1 cellular context compared by ENCODE assay signal in the genomic region with DNA sequence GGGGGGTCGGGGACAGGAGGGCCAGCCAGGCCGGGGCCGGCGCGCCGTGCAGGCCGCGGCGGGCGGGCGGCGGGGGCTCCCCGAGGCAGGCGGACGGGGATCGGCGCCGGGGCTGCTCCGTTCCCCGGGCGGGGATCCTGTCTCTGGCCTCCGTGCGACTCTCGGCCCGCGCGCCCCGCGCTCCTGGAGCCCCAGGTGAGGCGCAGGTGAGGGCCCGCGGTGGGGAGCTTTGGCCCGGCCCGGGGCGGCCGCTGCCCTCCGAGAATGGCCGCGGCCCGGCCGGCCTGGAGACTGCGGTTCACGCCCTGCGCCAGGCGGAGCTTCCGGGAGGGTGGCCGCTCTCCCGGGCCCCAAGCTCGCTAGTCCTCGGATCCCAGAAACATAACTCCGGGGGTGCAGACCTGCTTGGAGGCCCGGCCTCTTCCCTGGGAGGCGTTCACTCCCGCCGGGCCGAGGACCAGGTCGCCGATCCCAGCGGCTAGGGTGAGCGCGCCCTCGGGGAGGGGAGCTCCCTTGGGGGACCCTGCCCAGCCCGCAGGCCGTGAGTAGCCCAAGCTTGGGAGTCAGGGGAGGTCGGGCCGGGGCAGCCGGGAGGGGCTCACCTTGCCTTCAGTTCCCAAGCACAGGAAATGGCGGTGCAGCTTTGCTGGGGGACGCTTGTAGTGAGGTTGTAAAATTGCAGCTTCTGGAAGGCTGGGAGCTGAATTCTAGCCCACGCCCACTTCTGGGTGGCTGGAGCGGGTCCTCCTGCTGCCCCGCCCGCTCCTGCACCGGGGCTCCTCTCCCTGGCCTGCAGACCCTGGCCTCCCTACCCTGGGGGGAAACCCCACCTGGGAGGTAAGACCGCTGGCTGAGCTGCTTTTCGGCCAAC.
TF ChIP-seq lines count a peak whose summit lies in the region.

No MANE protein-coding gene starts in this region.

TF ChIP-seq in HepG2, 621 proteins besides CTCF, POLR2A, EP300 and RAD21 (continued from another document and continues in another):
- TF ChIP-seq, protein P1, sequence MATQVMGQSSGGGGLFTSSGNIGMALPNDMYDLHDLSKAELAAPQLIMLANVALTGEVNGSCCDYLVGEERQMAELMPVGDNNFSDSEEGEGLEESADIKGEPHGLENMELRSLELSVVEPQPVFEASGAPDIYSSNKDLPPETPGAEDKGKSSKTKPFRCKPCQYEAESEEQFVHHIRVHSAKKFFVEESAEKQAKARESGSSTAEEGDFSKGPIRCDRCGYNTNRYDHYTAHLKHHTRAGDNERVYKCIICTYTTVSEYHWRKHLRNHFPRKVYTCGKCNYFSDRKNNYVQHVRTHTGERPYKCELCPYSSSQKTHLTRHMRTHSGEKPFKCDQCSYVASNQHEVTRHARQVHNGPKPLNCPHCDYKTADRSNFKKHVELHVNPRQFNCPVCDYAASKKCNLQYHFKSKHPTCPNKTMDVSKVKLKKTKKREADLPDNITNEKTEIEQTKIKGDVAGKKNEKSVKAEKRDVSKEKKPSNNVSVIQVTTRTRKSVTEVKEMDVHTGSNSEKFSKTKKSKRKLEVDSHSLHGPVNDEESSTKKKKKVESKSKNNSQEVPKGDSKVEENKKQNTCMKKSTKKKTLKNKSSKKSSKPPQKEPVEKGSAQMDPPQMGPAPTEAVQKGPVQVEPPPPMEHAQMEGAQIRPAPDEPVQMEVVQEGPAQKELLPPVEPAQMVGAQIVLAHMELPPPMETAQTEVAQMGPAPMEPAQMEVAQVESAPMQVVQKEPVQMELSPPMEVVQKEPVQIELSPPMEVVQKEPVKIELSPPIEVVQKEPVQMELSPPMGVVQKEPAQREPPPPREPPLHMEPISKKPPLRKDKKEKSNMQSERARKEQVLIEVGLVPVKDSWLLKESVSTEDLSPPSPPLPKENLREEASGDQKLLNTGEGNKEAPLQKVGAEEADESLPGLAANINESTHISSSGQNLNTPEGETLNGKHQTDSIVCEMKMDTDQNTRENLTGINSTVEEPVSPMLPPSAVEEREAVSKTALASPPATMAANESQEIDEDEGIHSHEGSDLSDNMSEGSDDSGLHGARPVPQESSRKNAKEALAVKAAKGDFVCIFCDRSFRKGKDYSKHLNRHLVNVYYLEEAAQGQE (IDR thresholded peaks at IDR 0.05; ENCODE audit: borderline replicate concordance in 1 of 2, low read depth in 1 of 2, low read length in 2 of 2), result no peak
- TF ChIP-seq CENPX (CRISPR knock-in tag; IDR thresholded peaks at IDR 0.05), result no peak
- TF ChIP-seq ARNT (IDR thresholded peaks at IDR 0.05), result no peak
- no peak for TF ChIP-seq ZNF790 (CRISPR knock-in tag; IDR thresholded peaks at IDR 0.05; ENCODE audit: borderline replicate concordance)
- TF ChIP-seq, protein P2, sequence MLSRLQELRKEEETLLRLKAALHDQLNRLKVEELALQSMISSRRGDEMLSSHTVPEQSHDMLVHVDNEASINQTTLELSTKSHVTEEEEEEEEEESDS (CRISPR knock-in tag; IDR thresholded peaks at IDR 0.05; ENCODE audit: borderline replicate concordance), result no peak
- TF ChIP-seq, protein P3, sequence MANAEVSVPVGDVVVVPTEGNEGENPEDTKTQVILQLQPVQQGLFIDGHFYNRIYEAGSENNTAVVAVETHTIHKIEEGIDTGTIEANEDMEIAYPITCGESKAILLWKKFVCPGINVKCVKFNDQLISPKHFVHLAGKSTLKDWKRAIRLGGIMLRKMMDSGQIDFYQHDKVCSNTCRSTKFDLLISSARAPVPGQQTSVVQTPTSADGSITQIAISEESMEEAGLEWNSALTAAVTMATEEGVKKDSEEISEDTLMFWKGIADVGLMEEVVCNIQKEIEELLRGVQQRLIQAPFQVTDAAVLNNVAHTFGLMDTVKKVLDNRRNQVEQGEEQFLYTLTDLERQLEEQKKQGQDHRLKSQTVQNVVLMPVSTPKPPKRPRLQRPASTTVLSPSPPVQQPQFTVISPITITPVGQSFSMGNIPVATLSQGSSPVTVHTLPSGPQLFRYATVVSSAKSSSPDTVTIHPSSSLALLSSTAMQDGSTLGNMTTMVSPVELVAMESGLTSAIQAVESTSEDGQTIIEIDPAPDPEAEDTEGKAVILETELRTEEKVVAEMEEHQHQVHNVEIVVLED (CRISPR knock-in tag; IDR thresholded peaks at IDR 0.05; ENCODE audit: borderline replicate concordance), result no peak
- TF ChIP-seq ZNF296 (CRISPR knock-in tag; conservative IDR thresholded peaks at IDR 0.05), result no peak
- no peak for TF ChIP-seq ONECUT2 (CRISPR knock-in tag; IDR thresholded peaks at IDR 0.05)
- peak; percentile 29; the same call in 1 of the 2 replicates for TF ChIP-seq ZMYM3 (CRISPR knock-in tag; IDR thresholded peaks at IDR 0.05)
- TF ChIP-seq ZNF556 (CRISPR knock-in tag; IDR thresholded peaks at IDR 0.05; ENCODE audit: borderline replicate concordance), result no peak
- TF ChIP-seq ZNF776 (CRISPR knock-in tag; IDR thresholded peaks at IDR 0.05), result peak; percentile 70; the same call in 1 of the 2 replicates
- TF ChIP-seq, protein P4, sequence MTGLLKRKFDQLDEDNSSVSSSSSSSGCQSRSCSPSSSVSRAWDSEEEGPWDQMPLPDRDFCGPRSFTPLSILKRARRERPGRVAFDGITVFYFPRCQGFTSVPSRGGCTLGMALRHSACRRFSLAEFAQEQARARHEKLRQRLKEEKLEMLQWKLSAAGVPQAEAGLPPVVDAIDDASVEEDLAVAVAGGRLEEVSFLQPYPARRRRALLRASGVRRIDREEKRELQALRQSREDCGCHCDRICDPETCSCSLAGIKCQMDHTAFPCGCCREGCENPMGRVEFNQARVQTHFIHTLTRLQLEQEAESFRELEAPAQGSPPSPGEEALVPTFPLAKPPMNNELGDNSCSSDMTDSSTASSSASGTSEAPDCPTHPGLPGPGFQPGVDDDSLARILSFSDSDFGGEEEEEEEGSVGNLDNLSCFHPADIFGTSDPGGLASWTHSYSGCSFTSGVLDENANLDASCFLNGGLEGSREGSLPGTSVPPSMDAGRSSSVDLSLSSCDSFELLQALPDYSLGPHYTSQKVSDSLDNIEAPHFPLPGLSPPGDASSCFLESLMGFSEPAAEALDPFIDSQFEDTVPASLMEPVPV (CRISPR knock-in tag; IDR thresholded peaks at IDR 0.05), result 0 out of 2 replicates have a peak, but pooled peaks have one; percentile 56
- TF ChIP-seq TAF1 (CRISPR knock-in tag; IDR thresholded peaks at IDR 0.05), result peak; percentile 48; the same call in 1 of the 2 replicates
- TF ChIP-seq, protein P5, sequence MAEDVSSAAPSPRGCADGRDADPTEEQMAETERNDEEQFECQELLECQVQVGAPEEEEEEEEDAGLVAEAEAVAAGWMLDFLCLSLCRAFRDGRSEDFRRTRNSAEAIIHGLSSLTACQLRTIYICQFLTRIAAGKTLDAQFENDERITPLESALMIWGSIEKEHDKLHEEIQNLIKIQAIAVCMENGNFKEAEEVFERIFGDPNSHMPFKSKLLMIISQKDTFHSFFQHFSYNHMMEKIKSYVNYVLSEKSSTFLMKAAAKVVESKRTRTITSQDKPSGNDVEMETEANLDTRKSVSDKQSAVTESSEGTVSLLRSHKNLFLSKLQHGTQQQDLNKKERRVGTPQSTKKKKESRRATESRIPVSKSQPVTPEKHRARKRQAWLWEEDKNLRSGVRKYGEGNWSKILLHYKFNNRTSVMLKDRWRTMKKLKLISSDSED (CRISPR knock-in tag; IDR thresholded peaks at IDR 0.05), result no peak
- TF ChIP-seq ZNF891 (CRISPR knock-in tag; IDR thresholded peaks at IDR 0.05), result no peak
- no peak for TF ChIP-seq SOX6 (IDR thresholded peaks at IDR 0.05)
- peak; percentile 48; the same call in 1 of the 2 replicates for TF ChIP-seq SOX6 (CRISPR knock-in tag; IDR thresholded peaks at IDR 0.05)
- TF ChIP-seq ZFY (CRISPR knock-in tag; IDR thresholded peaks at IDR 0.05), result peak; percentile 79
- TF ChIP-seq CREM (IDR thresholded peaks at IDR 0.05), result no peak
- no peak for TF ChIP-seq CREM (CRISPR knock-in tag; IDR thresholded peaks at IDR 0.05)
- TF ChIP-seq TOPORS (CRISPR knock-in tag; IDR thresholded peaks at IDR 0.05), result no peak
- no peak for TF ChIP-seq ZFP36L1 (CRISPR knock-in tag; IDR thresholded peaks at IDR 0.05)
- no peak for TF ChIP-seq TBP (CRISPR knock-in tag; IDR thresholded peaks at IDR 0.05)
- no peak for TF ChIP-seq ZSCAN9 (CRISPR knock-in tag; IDR thresholded peaks at IDR 0.05; ENCODE audit: borderline replicate concordance)
- 0 out of 2 replicates have a peak, but pooled peaks have one; percentile 21 for TF ChIP-seq ZNF772 (CRISPR knock-in tag; IDR thresholded peaks at IDR 0.05)
- no peak for TF ChIP-seq HOXA5 (CRISPR knock-in tag; IDR thresholded peaks at IDR 0.05)
- TF ChIP-seq, protein P6, sequence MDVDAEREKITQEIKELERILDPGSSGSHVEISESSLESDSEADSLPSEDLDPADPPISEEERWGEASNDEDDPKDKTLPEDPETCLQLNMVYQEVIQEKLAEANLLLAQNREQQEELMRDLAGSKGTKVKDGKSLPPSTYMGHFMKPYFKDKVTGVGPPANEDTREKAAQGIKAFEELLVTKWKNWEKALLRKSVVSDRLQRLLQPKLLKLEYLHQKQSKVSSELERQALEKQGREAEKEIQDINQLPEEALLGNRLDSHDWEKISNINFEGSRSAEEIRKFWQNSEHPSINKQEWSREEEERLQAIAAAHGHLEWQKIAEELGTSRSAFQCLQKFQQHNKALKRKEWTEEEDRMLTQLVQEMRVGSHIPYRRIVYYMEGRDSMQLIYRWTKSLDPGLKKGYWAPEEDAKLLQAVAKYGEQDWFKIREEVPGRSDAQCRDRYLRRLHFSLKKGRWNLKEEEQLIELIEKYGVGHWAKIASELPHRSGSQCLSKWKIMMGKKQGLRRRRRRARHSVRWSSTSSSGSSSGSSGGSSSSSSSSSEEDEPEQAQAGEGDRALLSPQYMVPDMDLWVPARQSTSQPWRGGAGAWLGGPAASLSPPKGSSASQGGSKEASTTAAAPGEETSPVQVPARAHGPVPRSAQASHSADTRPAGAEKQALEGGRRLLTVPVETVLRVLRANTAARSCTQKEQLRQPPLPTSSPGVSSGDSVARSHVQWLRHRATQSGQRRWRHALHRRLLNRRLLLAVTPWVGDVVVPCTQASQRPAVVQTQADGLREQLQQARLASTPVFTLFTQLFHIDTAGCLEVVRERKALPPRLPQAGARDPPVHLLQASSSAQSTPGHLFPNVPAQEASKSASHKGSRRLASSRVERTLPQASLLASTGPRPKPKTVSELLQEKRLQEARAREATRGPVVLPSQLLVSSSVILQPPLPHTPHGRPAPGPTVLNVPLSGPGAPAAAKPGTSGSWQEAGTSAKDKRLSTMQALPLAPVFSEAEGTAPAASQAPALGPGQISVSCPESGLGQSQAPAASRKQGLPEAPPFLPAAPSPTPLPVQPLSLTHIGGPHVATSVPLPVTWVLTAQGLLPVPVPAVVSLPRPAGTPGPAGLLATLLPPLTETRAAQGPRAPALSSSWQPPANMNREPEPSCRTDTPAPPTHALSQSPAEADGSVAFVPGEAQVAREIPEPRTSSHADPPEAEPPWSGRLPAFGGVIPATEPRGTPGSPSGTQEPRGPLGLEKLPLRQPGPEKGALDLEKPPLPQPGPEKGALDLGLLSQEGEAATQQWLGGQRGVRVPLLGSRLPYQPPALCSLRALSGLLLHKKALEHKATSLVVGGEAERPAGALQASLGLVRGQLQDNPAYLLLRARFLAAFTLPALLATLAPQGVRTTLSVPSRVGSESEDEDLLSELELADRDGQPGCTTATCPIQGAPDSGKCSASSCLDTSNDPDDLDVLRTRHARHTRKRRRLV (CRISPR knock-in tag; IDR thresholded peaks at IDR 0.05), result 0 out of 2 replicates have a peak, but pooled peaks have one; percentile 56
- TF ChIP-seq, protein P7, sequence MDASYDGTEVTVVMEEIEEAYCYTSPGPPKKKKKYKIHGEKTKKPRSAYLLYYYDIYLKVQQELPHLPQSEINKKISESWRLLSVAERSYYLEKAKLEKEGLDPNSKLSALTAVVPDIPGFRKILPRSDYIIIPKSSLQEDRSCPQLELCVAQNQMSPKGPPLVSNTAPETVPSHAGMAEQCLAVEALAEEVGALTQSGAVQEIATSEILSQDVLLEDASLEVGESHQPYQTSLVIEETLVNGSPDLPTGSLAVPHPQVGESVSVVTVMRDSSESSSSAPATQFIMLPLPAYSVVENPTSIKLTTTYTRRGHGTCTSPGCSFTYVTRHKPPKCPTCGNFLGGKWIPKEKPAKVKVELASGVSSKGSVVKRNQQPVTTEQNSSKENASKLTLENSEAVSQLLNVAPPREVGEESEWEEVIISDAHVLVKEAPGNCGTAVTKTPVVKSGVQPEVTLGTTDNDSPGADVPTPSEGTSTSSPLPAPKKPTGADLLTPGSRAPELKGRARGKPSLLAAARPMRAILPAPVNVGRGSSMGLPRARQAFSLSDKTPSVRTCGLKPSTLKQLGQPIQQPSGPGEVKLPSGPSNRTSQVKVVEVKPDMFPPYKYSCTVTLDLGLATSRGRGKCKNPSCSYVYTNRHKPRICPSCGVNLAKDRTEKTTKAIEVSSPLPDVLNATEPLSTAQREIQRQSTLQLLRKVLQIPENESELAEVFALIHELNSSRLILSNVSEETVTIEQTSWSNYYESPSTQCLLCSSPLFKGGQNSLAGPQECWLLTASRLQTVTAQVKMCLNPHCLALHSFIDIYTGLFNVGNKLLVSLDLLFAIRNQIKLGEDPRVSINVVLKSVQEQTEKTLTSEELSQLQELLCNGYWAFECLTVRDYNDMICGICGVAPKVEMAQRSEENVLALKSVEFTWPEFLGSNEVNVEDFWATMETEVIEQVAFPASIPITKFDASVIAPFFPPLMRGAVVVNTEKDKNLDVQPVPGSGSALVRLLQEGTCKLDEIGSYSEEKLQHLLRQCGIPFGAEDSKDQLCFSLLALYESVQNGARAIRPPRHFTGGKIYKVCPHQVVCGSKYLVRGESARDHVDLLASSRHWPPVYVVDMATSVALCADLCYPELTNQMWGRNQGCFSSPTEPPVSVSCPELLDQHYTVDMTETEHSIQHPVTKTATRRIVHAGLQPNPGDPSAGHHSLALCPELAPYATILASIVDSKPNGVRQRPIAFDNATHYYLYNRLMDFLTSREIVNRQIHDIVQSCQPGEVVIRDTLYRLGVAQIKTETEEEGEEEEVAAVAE (CRISPR knock-in tag; IDR thresholded peaks at IDR 0.05; ENCODE audit: borderline replicate concordance), result no peak
- no peak for TF ChIP-seq ZNF367 (CRISPR knock-in tag; IDR thresholded peaks at IDR 0.05; ENCODE audit: borderline replicate concordance)
- no peak for TF ChIP-seq ZNF180 (CRISPR knock-in tag; IDR thresholded peaks at IDR 0.05; ENCODE audit: borderline replicate concordance, low read depth)
- TF ChIP-seq ETV6 (CRISPR knock-in tag; conservative IDR thresholded peaks at IDR 0.05), result no peak
- TF ChIP-seq, protein P8, sequence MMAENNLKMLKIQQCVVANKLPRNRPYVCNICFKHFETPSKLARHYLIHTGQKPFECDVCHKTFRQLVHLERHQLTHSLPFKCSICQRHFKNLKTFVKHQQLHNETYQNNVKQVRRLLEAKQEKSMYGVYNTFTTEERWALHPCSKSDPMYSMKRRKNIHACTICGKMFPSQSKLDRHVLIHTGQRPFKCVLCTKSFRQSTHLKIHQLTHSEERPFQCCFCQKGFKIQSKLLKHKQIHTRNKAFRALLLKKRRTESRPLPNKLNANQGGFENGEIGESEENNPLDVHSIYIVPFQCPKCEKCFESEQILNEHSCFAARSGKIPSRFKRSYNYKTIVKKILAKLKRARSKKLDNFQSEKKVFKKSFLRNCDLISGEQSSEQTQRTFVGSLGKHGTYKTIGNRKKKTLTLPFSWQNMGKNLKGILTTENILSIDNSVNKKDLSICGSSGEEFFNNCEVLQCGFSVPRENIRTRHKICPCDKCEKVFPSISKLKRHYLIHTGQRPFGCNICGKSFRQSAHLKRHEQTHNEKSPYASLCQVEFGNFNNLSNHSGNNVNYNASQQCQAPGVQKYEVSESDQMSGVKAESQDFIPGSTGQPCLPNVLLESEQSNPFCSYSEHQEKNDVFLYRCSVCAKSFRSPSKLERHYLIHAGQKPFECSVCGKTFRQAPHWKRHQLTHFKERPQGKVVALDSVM (CRISPR knock-in tag; IDR thresholded peaks at IDR 0.05), result peak; percentile 60; the same call in 1 of the 2 replicates
- TF ChIP-seq ZNF678 (CRISPR knock-in tag; IDR thresholded peaks at IDR 0.05), result no peak
- no peak for TF ChIP-seq IRF2 (CRISPR knock-in tag; IDR thresholded peaks at IDR 0.05)
- no peak for TF ChIP-seq STAG1 (CRISPR knock-in tag; IDR thresholded peaks at IDR 0.05)
- TF ChIP-seq THAP11 (CRISPR knock-in tag; IDR thresholded peaks at IDR 0.05), result 0 out of 2 replicates have a peak, but pooled peaks have one; percentile 12
- TF ChIP-seq ZC3H13 (CRISPR knock-in tag; IDR thresholded peaks at IDR 0.05), result no peak
- TF ChIP-seq SYNCRIP (IDR thresholded peaks at IDR 0.05; ENCODE audit: insufficient read depth, low read depth, low read length), result no peak
- TF ChIP-seq ZNF264 (CRISPR knock-in tag; IDR thresholded peaks at IDR 0.05), result no peak
